8 cellular contexts compared by ENCODE assay signal in the genomic region with DNA sequence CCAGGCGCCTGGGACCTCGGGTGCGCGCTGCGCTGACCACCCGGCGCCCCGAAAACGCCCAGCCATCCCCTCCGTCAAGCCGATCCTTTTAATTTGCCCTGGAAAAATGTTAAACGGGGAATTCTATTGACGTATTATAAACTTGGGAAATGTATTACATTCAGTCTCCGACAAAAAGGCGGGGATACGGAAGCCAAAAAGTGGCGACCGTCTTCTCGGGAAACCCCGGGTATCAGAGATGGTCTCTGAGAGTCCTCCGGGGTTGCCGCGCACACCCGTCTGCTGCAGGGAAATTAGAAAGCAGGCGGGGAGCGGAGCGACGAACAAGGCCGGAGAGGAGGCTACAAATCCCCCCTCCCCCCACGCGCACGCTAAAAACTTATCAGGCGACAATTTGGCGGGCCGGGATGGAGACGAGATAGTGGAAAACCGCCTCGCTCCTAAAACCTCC. TPM values are rescaled to one million over a fixed set of nuclear protein-coding genes. Genes with fewer than 3 reads are reported as not detected.
DNase-seq lines count a peak whose midpoint lies in the region; ATAC-seq and TF ChIP-seq lines count a peak whose summit lies in the region.

No MANE protein-coding gene starts in this region.

- no peak overlapping the region for H4K91ac ChIP-seq in H9 (ENCODE audit: insufficient read length, low read depth, low read length)

- H2AFZ ChIP-seq in H9 (ENCODE audit: low read length), result no peak overlapping the region

- TF ChIP-seq EP300 in sigmoid colon (IDR thresholded peaks at IDR 0.05), result no peak

- H2BK20ac ChIP-seq in H9 (ENCODE audit: low read depth, low read length, poor library complexity, severe bottlenecking), result no peak overlapping the region

- no peak for TF ChIP-seq POLR2A in sigmoid colon (IDR thresholded peaks at IDR 0.05)

- H4K5ac ChIP-seq in H9 (ENCODE audit: insufficient read length, low read depth, low read length), result peak overlapping the region; percentile 80

- H3T11ph ChIP-seq in H9 (ENCODE audit: low read length), result no peak overlapping the region

- no peak overlapping the region for H4K8ac ChIP-seq in H9 (replicated peaks; ENCODE audit: insufficient read length, low read depth, low read length)

- peaks cover 19% of the 10 kb centered on the region for H3K23me2 ChIP-seq in H9 (ENCODE audit: insufficient read length, low read depth, low read length, poor library complexity, severe bottlenecking)

- H3K36me3 Mint-ChIP-seq in H9 (ENCODE audit: insufficient read depth in 1 of 3, low read depth in 3 of 3), result peaks cover 5 to 31% (median 18%) of the 10 kb centered on the region in 3 experiments

- peaks cover 45 to 49% of the 10 kb centered on the region in 2 experiments for H3K4me1 Mint-ChIP-seq in H9

- H3K27me3 ChIP-seq in H9 (ENCODE audit: insufficient read depth, low read length) (no peaks in the 10 kb centered on the region), foreskin keratinocyte (peaks cover 60% of the 10 kb centered on the region), sigmoid colon (peaks cover 19 to 54% (median 41%) of the 10 kb centered on the region in 3 donors)

- peak overlapping the region in 3 of 4 donors; percentile 28 to 45 (median 42) for H3K4me3 ChIP-seq in sigmoid colon

- no peaks in the 10 kb centered on the region for H3K79me1 ChIP-seq in H9 (ENCODE audit: insufficient read depth, low read depth, low read length, poor library complexity, severe bottlenecking)

- no peaks in the 10 kb centered on the region for H3K36me3 ChIP-seq in sigmoid colon

- H2BK15ac ChIP-seq in H9 (ENCODE audit: low read depth, low read length), result no peak overlapping the region

- no peaks in the 10 kb centered on the region for H4K20me1 ChIP-seq in H9 (ENCODE audit: control insufficient read depth, insufficient read depth, insufficient read length)

- H3K4me1 ChIP-seq in H9 (ENCODE audit: insufficient read depth, low read length) (peaks cover 4% of the 10 kb centered on the region; the same call in 1 of the 2 replicates), foreskin keratinocyte (no peaks in the 10 kb centered on the region), sigmoid colon (peaks cover 0 to 30% (median 24%) of the 10 kb centered on the region in 4 donors)

- H3K9ac ChIP-seq in H9 (ENCODE audit: extremely low read depth, insufficient read length, low read length), result peak overlapping the region; percentile 95

- WGBS in H9 (ENCODE audit: extremely low coverage, insufficient read length, low lambda C conversion rate), result no CpG with 5 or more reads among the region's 38 CpGs
- 0% methylated on average over 38 of the region's 38 CpGs for WGBS in sigmoid colon, 2 donors

- H3K4me3 Mint-ChIP-seq in H9, result peak overlapping the region; percentile 97 to 98

- H3K23ac ChIP-seq in H9 (ENCODE audit: insufficient read length, low read depth, low read length), result no peak overlapping the region

- intact Hi-C loops in sigmoid colon (cut with DNase I), result no loop called here

- DNase-seq in H9 (no peak), SW480 (ENCODE audit: low spot score) (peak; percentile 22), foreskin keratinocyte (peak in 1 of 2 donors; percentile 11), sigmoid colon (no peak), hypothalamus (lab: John Stamatoyannopoulos, UW) (no peak), NCI-H2081 treated with DMSO at 0.1 percent for 48 hours (lab: John Stamatoyannopoulos, UW) (no peak)
- no peak for DNase-seq in stimulated activated CD4-positive, alpha-beta T cell treated with anti-CD3 and anti-CD28 coated beads, Interleukin-12 subunit alpha, Interleukin-12 subunit beta, amount 100 ng/mL, for 4 hours

- peak; percentile 7 for ATAC-seq in foreskin keratinocyte
- no peak for ATAC-seq in HG02938 (IDR thresholded peaks at IDR 0.05; ENCODE audit: unreplicated experiment)

- H3K9me3 ChIP-seq in H9 (ENCODE audit: control insufficient read depth, low read depth, low read length), result no peaks in the 10 kb centered on the region
- no peaks in the 10 kb centered on the region for H3K9me3 ChIP-seq in sigmoid colon

- peak overlapping the region; percentile 89 for H3K56ac ChIP-seq in H9 (ENCODE audit: insufficient read length, low read depth, low read length)

- H3K4ac ChIP-seq in H9 (ENCODE audit: low read depth, low read length), result peak overlapping the region; percentile 64; the same call in 1 of the 2 replicates

- TF ChIP-seq CTCF in H9 (conservative IDR thresholded peaks at IDR 0.05) (no peak), foreskin keratinocyte (conservative IDR thresholded peaks at IDR 0.05) (no peak), sigmoid colon (IDR thresholded peaks at IDR 0.05) (no peak)

- peaks cover 0 to 3% of the 10 kb centered on the region in 2 experiments; a peak in 3 of 5 replicates for H3K9me3 Mint-ChIP-seq in H9

- peak overlapping the region; percentile 65 for H2BK12ac ChIP-seq in H9 (ENCODE audit: insufficient read length, low read depth, low read length)

- peak overlapping the region; percentile 81 for H3K4me2 ChIP-seq in H9 (ENCODE audit: insufficient read depth, insufficient read length, low read length)

- H3K27me3 Mint-ChIP-seq in H9 (ENCODE audit: low read depth), result no peaks in the 10 kb centered on the region; the same call in 1 of the 2 replicates

- H3K14ac ChIP-seq in H9 (ENCODE audit: insufficient read depth, low read length), result peak overlapping the region; percentile 96

- H2BK120ac ChIP-seq in H9 (ENCODE audit: low read depth, low read length, poor library complexity, severe bottlenecking), result peak overlapping the region; percentile 24

- peaks cover 39% of the 10 kb centered on the region for H3K79me2 ChIP-seq in H9 (ENCODE audit: insufficient read depth, low read length)

- H2BK5ac ChIP-seq in H9 (ENCODE audit: insufficient read length, low read length), result no peak overlapping the region

- H3K18ac ChIP-seq in H9 (ENCODE audit: insufficient read length, low read depth, low read length), result peak overlapping the region; percentile 90

- peak overlapping the region; percentile 88 for H3K27ac ChIP-seq in H9 (ENCODE audit: insufficient read length, low read depth, low read length)
- no peak overlapping the region for H3K27ac ChIP-seq in foreskin keratinocyte
- no peak overlapping the region for H3K27ac ChIP-seq in sigmoid colon

- no peak overlapping the region for H2AK5ac ChIP-seq in H9 (ENCODE audit: insufficient read length, low read length)

- peak overlapping the region; percentile 98 to 100 (median 99) for H3K27ac Mint-ChIP-seq in H9

RNA-seq across cellular contexts. Expression of gene SALL4, which starts 1.5 kb away (rescaled TPM):
- total RNA-seq in H9 (2021), result 276 and 279 TPM in 2 replicates
- total RNA-seq in foreskin keratinocyte, result 0.32 and 0.68 TPM in 2 replicates
- polyA plus RNA-seq in foreskin keratinocyte, result 0.10 and 0.29 TPM in 2 replicates
- total RNA-seq in sigmoid colon, result 1 to 10 TPM in 1 of 4 donors, not detected in 3; 3.0 TPM
- polyA plus RNA-seq in sigmoid colon, result under 1 TPM in 2 of 3 donors, not detected in 1; 0.12 to 0.60 TPM

RNA-seq across cellular contexts. Expression of gene ATP9A, which starts 32.6 kb away (rescaled TPM):
- total RNA-seq in H9 (2021) (11.5 and 12.1 TPM in 2 replicates), foreskin keratinocyte (5.9 and 8.7 TPM in 2 replicates), sigmoid colon (10 to 100 TPM; 31.0 to 34.8 (median 34.4) TPM)
- polyA plus RNA-seq in foreskin keratinocyte (1.1 and 1.7 TPM in 2 replicates), sigmoid colon (10 to 100 TPM in 1 of 3 donors, 1 to 10 TPM in 2; 4.2 to 17.3 (median 5.3) TPM)

Comparison
In these comparisons a context has a peak if more than half of its experiments do, and no peak if none do; other contexts are left out.
1. RNA of gene SALL4, which starts 1.5 kb away (total RNA-seq): 276 to 279 TPM in H9; 0.32 to 0.68 TPM in foreskin keratinocyte and 3.0 TPM in sigmoid colon; every median in the first group is over 10 times any median in the second.